ENCODE assay signal across 16 cellular contexts in genomic region chr15:67512140-67512539, GRCh38.
"Had no signal": no experiment of that assay in that cellular context is flagged by ENCODE, and none has a peak within 500 bp of the region (broad histone marks: within the 10 kb centered on the region; RNA-seq: fewer than 3 reads in every experiment).

No MANE protein-coding gene starts in this region.

- H3K36me3 ChIP-seq: adrenal gland had no signal

- H3K27me3 Mint-ChIP-seq: naive thymus-derived CD8-positive, alpha-beta T cell had no signal

- DNase-seq: activated CD4-positive, alpha-beta T cell treated with anti-CD3 and anti-CD28 coated beads for 48 hours; activated CD8-positive, alpha-beta memory T cell treated with anti-CD3 and anti-CD28 coated beads, Interleukin-2, amount 50 U/mL, for 48 hours; activated CD8-positive, alpha-beta T cell treated with anti-CD3 and anti-CD28 coated beads, Interleukin-2, amount 10 ng/mL, durations not matched to agents 7 days and 5 days; adrenal gland; foreskin keratinocyte; head of caudate nucleus; left colon; mucosa of descending colon; naive thymus-derived CD8-positive, alpha-beta T cell; nucleus accumbens; right cardiac atrium; small intestine; thyroid gland had no signal

- H3K27me3 ChIP-seq: adrenal gland, foreskin keratinocyte, thyroid gland had no signal

- H3K4me3 ChIP-seq: adrenal gland, mucosa of descending colon, thyroid gland had no signal

- H3K9me3 ChIP-seq: adrenal gland, mucosa of descending colon, thyroid gland had no signal

- H3K27ac ChIP-seq: adrenal gland, foreskin keratinocyte, thyroid gland had no signal

- H3K36me3 Mint-ChIP-seq: WTC11 had no signal

- H3K9me3 Mint-ChIP-seq: activated naive CD4-positive, alpha-beta T cell treated with anti-CD3 and anti-CD28 coated beads for 36 hours; activated T-helper 1 cell treated with anti-CD3 and anti-CD28 coated beads, Interleukin-12 subunit alpha, Interleukin-12 subunit beta, Interleukin-2, Interleukin-4 antibody, amounts not matched to agents 30 ng/mL and 10 ng/mL and 1 ng/mL, durations not matched to agents 14 hours and 24 hours and 36 hours; naive thymus-derived CD8-positive, alpha-beta T cell; WTC11 had no signal

- H3K4me3 Mint-ChIP-seq: activated CD8-positive, alpha-beta T cell treated with anti-CD3 and anti-CD28 coated beads, Interleukin-2, amount 10 ng/mL, durations not matched to agents 7 days and 5 days; activated naive CD4-positive, alpha-beta T cell treated with anti-CD3 and anti-CD28 coated beads for 36 hours; activated T-helper 1 cell treated with anti-CD3 and anti-CD28 coated beads, Interleukin-12 subunit alpha, Interleukin-12 subunit beta, Interleukin-2, Interleukin-4 antibody, amounts not matched to agents 30 ng/mL and 10 ng/mL and 1 ng/mL, durations not matched to agents 14 hours and 24 hours and 36 hours; naive thymus-derived CD8-positive, alpha-beta T cell; WTC11 had no signal

- H3K4me1 ChIP-seq: adrenal gland, thyroid gland had no signal

- ATAC-seq: activated CD8-positive, alpha-beta T cell treated with anti-CD3 and anti-CD28 coated beads, Interleukin-2, amount 10 ng/mL, durations not matched to agents 7 days and 5 days; foreskin keratinocyte; left colon; mucosa of descending colon; naive thymus-derived CD8-positive, alpha-beta T cell; right cardiac atrium; WTC11 had no signal

- H3K27ac Mint-ChIP-seq: activated CD8-positive, alpha-beta T cell treated with anti-CD3 and anti-CD28 coated beads, Interleukin-2, amount 10 ng/mL, durations not matched to agents 7 days and 5 days; activated naive CD4-positive, alpha-beta T cell treated with anti-CD3 and anti-CD28 coated beads for 36 hours; activated T-helper 1 cell treated with anti-CD3 and anti-CD28 coated beads, Interleukin-12 subunit alpha, Interleukin-12 subunit beta, Interleukin-2, Interleukin-4 antibody, amounts not matched to agents 30 ng/mL and 10 ng/mL and 1 ng/mL, durations not matched to agents 14 hours and 24 hours and 36 hours; WTC11 had no signal
